ENCODE assay signal across 24 cellular contexts in genomic region chr12:112538740-112539139, GRCh38.
"Had no signal": no experiment of that assay in that cellular context is flagged by ENCODE, and none has a peak within 500 bp of the region (broad histone marks: within the 10 kb centered on the region; RNA-seq: fewer than 3 reads in every experiment).

No MANE protein-coding gene starts in this region.

- H3K36me3 Mint-ChIP-seq: mesothelial cell of epicardium; naive B cell; natural killer cell treated with Interleukin-12 subunit alpha and Interleukin-12 subunit beta and Interleukin-15 and Interleukin-18, amount 100 ng/mL, for 72 hours; stimulated activated memory B cell treated with anti-CD40 and anti-IgM and Interleukin-4, amounts not matched to agents 10 μg/mL and 1 μg/mL and 100 μg/mL, for 72 hours had no signal

- DNase-seq: cortex of kidney; dorsolateral prefrontal cortex; effector CD4-positive, alpha-beta T cell; gastrocnemius medialis; head of caudate nucleus; kidney; mucosa of descending colon; naive B cell; pancreas; stimulated activated CD4-positive, alpha-beta T cell treated with anti-CD3 and anti-CD28 coated beads, Interleukin-2, amount 100 ng/mL, for 24 hours; stimulated activated CD4-positive, alpha-beta T cell treated with anti-CD3 and anti-CD28 coated beads, Interleukin-4, amount 100 ng/mL, for 24 hours; stimulated activated naive CD8-positive, alpha-beta T cell treated with anti-CD3 and anti-CD28 coated beads, Interleukin-15, Interleukin-2, amounts not matched to agents 100 U/mL and 50 U/mL, for 24 hours; substantia nigra; testis; tibial artery had no signal

- H3K9me3 ChIP-seq: gastrocnemius medialis, left lung, mucosa of descending colon, neutrophil, pancreas, testis, tibial artery, upper lobe of left lung had no signal

- ATAC-seq: esophagus mucosa; gastrocnemius medialis; mucosa of descending colon; natural killer cell treated with Interleukin-12 subunit alpha and Interleukin-12 subunit beta and Interleukin-15 and Interleukin-18, amount 100 ng/mL, for 72 hours; pancreas; sciatic nerve; stimulated activated memory B cell treated with anti-CD40 and anti-IgM and Interleukin-4, amounts not matched to agents 10 μg/mL and 1 μg/mL and 100 μg/mL, for 72 hours; stimulated activated naive CD8-positive, alpha-beta T cell treated with anti-CD3 and anti-CD28 coated beads, Interleukin-15, Interleukin-2, amounts not matched to agents 100 U/mL and 50 U/mL, for 24 hours had no signal

- H3K27ac ChIP-seq: dorsolateral prefrontal cortex, gastrocnemius medialis, left lung, neutrophil, pancreas, testis, tibial artery, upper lobe of left lung had no signal

- H3K4me3 ChIP-seq: dorsolateral prefrontal cortex, gastrocnemius medialis, left lung, mucosa of descending colon, pancreas, testis, tibial artery, upper lobe of left lung had no signal

- H3K27ac Mint-ChIP-seq: mesothelial cell of epicardium; naive B cell; natural killer cell treated with Interleukin-12 subunit alpha and Interleukin-12 subunit beta and Interleukin-15 and Interleukin-18, amount 100 ng/mL, for 72 hours; stimulated activated memory B cell treated with anti-CD40 and anti-IgM and Interleukin-4, amounts not matched to agents 10 μg/mL and 1 μg/mL and 100 μg/mL, for 72 hours had no signal

- H3K9me3 Mint-ChIP-seq: mesothelial cell of epicardium; natural killer cell treated with Interleukin-12 subunit alpha and Interleukin-12 subunit beta and Interleukin-15 and Interleukin-18, amount 100 ng/mL, for 72 hours; neural crest cell had no signal

- H3K27me3 ChIP-seq: dorsolateral prefrontal cortex, gastrocnemius medialis, left lung, pancreas, testis, tibial artery, upper lobe of left lung had no signal

- H3K36me3 ChIP-seq: gastrocnemius medialis, left lung, neutrophil, pancreas, tibial artery, upper lobe of left lung had no signal

- H3K4me3 Mint-ChIP-seq: mesothelial cell of epicardium; naive B cell; natural killer cell treated with Interleukin-12 subunit alpha and Interleukin-12 subunit beta and Interleukin-15 and Interleukin-18, amount 100 ng/mL, for 72 hours; neural crest cell; stimulated activated memory B cell treated with anti-CD40 and anti-IgM and Interleukin-4, amounts not matched to agents 10 μg/mL and 1 μg/mL and 100 μg/mL, for 72 hours had no signal

- FAIRE-seq: kidney, pancreas had no signal

- H3K4me1 ChIP-seq: gastrocnemius medialis, left lung, pancreas, testis, tibial artery, upper lobe of left lung had no signal
